In the genomic region with DNA sequence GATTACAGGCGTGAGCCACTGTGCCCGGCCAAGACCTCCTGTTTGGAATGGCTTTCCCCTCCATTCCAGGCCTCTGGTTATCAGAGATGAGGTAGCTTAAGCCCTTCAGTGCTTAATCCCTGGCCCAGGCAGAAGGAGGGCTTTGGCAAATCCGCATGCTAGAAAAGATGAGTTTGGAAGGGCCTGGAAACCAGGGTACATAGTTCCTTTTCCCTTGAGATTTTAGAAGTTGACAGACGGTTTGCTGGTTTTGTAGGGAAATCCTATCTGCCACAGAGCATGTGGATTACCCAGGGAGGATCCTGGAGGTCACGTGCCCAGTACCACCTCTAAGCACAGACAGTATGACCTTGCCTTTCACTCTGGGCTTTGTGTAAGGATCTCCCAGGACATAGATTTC, we compare ENCODE assay signal across 21 cellular contexts.
DNase-seq lines count a peak whose midpoint lies in the region; ATAC-seq, FAIRE-seq and TF ChIP-seq lines count a peak whose summit lies in the region.
"Had no signal": no experiment of that assay in that cellular context is flagged by ENCODE, and none has a peak within 500 bp of the region (broad histone marks: within the 10 kb centered on the region; RNA-seq: fewer than 3 reads in every experiment).

No MANE protein-coding gene starts in this region.

- WGBS in HepG2 (ENCODE audit: low lambda C conversion rate) = 16% methylated on average over 5 of the region's 5 CpGs
- 66% methylated on average over 3 of the region's 5 CpGs for WGBS in right lobe of liver (ENCODE audit: insufficient coverage, low coverage, low lambda C conversion rate, missing lambda C conversion rate)
- 82 to 89% methylated on average over 3 to 5 of the region's 5 CpGs for WGBS in transverse colon (ENCODE audit: low coverage in 1 of 2), 2 donors

- TF ChIP-seq POLR2A in HepG2 (IDR thresholded peaks at IDR 0.05; ENCODE audit: insufficient read depth in 1 of 2, low read depth in 2 of 2, low read length in 2 of 2) = no peak
- TF ChIP-seq POLR2A in right lobe of liver (IDR thresholded peaks at IDR 0.05) = no peak
- TF ChIP-seq POLR2A in transverse colon (IDR thresholded peaks at IDR 0.05) = no peak

- H3K36me3 ChIP-seq in HepG2 (replicated peaks in 1 of 2; ENCODE audit: control insufficient read depth in 1 of 2, insufficient read depth in 2 of 2, low read length in 2 of 2) = no peaks in the 10 kb centered on the region
- H3K36me3 ChIP-seq in right lobe of liver = no peaks in the 10 kb centered on the region
- no peaks in the 10 kb centered on the region for H3K36me3 ChIP-seq in transverse colon

- BruUV-seq in HepG2 (replicated peaks; lab: Mats Ljungman, UMichigan) = no TSS peak

- intact Hi-C loops in HepG2 (cut with micrococcal nuclease; ENCODE audit: unreplicated experiment) = no loop called here
- intact Hi-C loops in right lobe of liver (cut with DNase I) = no loop called here
- intact Hi-C loops in transverse colon (cut with DNase I; ENCODE audit: low total_unique reads) = no loop called here

- H4K20me1 ChIP-seq in HepG2 (ENCODE audit: insufficient read depth, low read length) = no peaks in the 10 kb centered on the region

- no peak for ATAC-seq in HepG2
- no peak for ATAC-seq in right lobe of liver
- no peak for ATAC-seq in T-helper 17 cell
- ATAC-seq: GM12878, HCT116, PC-3 had no signal

- no peaks in the 10 kb centered on the region for H3K79me2 ChIP-seq in HepG2 (ENCODE audit: insufficient read depth, low read length)

- H3K36me3 Mint-ChIP-seq in T-helper 17 cell (ENCODE audit: low read depth) = peaks cover 7% of the 10 kb centered on the region
- no peaks in the 10 kb centered on the region for H3K36me3 Mint-ChIP-seq in nephron progenitor cell (ENCODE audit: low read depth)

- H3K4me1 Mint-ChIP-seq in T-helper 17 cell = peaks cover 11% of the 10 kb centered on the region
- H3K4me1 Mint-ChIP-seq in nephron progenitor cell = no peaks in the 10 kb centered on the region

- H3K27ac Mint-ChIP-seq in T-helper 17 cell = peak overlapping the region; percentile 49
- H3K27ac Mint-ChIP-seq in nephron progenitor cell = peak overlapping the region; percentile 15
- H3K27ac Mint-ChIP-seq: CD4-positive, alpha-beta T cell had no signal

- H2AFZ ChIP-seq in HepG2 (ENCODE audit: low read length) = no peak overlapping the region

- H3K27me3 ChIP-seq in HepG2 (ENCODE audit: control insufficient read depth in 1 of 2, insufficient read depth in 2 of 2, low read length in 2 of 2) (peaks cover 2 to 3% of the 10 kb centered on the region in 2 experiments; a peak in 2 of 5 replicates), right lobe of liver (no peaks in the 10 kb centered on the region), transverse colon (no peaks in the 10 kb centered on the region)

- CTCF ChIA-PET in HepG2 (lab: Yijun Ruan, JAX; ENCODE audit: low intra/inter-chr PET ratio, low total read pairs) = no interaction called here

- DNase-seq in HepG2 (ENCODE audit: low spot score) (no peak), right lobe of liver (no peak), T-helper 17 cell (no peak), nephron progenitor cell (no peak), transverse colon (no peak), anterior cingulate cortex (lab: John Stamatoyannopoulos, UW) (no peak), Kasumi-1 (lab: John Stamatoyannopoulos, UW) (no peak)
- DNase-seq: CD4-positive, alpha-beta T cell; GDM1; GOT3; NCI-H1092; NCI-H1436 treated with DMSO at 0.1 percent for 48 hours; NCI-H187 treated with DMSO at 0.1 percent for 48 hours; NCI-H524; NCI-H748 treated with DMSO at 0.1 percent for 48 hours; NK-92 treated with Interleukin-12 subunit alpha and Interleukin-12 subunit beta, amount 100 ng/mL, for 24 hours; PC-3; SK-N-SH had no signal

- no peaks in the 10 kb centered on the region for H3K27me3 Mint-ChIP-seq in T-helper 17 cell
- H3K27me3 Mint-ChIP-seq in nephron progenitor cell (ENCODE audit: low read depth, poor library complexity) = peaks cover 4% of the 10 kb centered on the region
- H3K27me3 Mint-ChIP-seq: CD4-positive, alpha-beta T cell had no signal

- H3K9me3 Mint-ChIP-seq in nephron progenitor cell = no peaks in the 10 kb centered on the region
- H3K9me3 Mint-ChIP-seq: CD4-positive, alpha-beta T cell had no signal

- no peak overlapping the region for H3K4me3 ChIP-seq in HepG2 (replicated peaks in 1 of 3; ENCODE audit: insufficient read depth in 1 of 3, low read depth in 2 of 3, low read length in 3 of 3)
- H3K4me3 ChIP-seq in right lobe of liver = no peak overlapping the region
- H3K4me3 ChIP-seq in transverse colon = no peak overlapping the region
- H3K4me3 ChIP-seq: GM12878 had no signal

- H3K27ac ChIP-seq in HepG2 (ENCODE audit: extremely low read length, insufficient read depth, low read length) (no peak overlapping the region), right lobe of liver (no peak overlapping the region), transverse colon (no peak overlapping the region)
- H3K27ac ChIP-seq: HL-60 had no signal

- H3K4me1 ChIP-seq in HepG2 (ENCODE audit: insufficient read depth, low read length) (no peaks in the 10 kb centered on the region), right lobe of liver (no peaks in the 10 kb centered on the region), transverse colon (no peaks in the 10 kb centered on the region)

- H3K4me3 Mint-ChIP-seq in T-helper 17 cell (no peak overlapping the region), nephron progenitor cell (no peak overlapping the region)
- H3K4me3 Mint-ChIP-seq: CD4-positive, alpha-beta T cell had no signal

- POLR2A ChIA-PET in HepG2 (lab: Yijun Ruan, JAX) = no interaction called here

- FAIRE-seq in HepG2 (lab: Jason Lieb, UNC) = no peak
- FAIRE-seq: GM12878 had no signal

- H3K9me3 ChIP-seq in HepG2 (ENCODE audit: low read length) = no peaks in the 10 kb centered on the region
- no peaks in the 10 kb centered on the region for H3K9me3 ChIP-seq in right lobe of liver
- H3K9me3 ChIP-seq in T-helper 17 cell (ENCODE audit: control insufficient read depth, low read length, poor library complexity, severe bottlenecking) = no peaks in the 10 kb centered on the region
- no peaks in the 10 kb centered on the region for H3K9me3 ChIP-seq in transverse colon
- H3K9me3 ChIP-seq: SK-N-SH had no signal

- H3K4me2 ChIP-seq in HepG2 (ENCODE audit: low read depth, low read length) = no peak overlapping the region
- H3K4me2 ChIP-seq: SK-N-SH had no signal

- TF ChIP-seq EP300 in HepG2 (IDR thresholded peaks at IDR 0.05; ENCODE audit: low read depth in 2 of 2, low read length in 2 of 2) (no peak), HepG2 (CRISPR knock-in tag; IDR thresholded peaks at IDR 0.05; ENCODE audit: borderline replicate concordance) (no peak), transverse colon (IDR thresholded peaks at IDR 0.05; ENCODE audit: low read depth) (no peak)

- TF ChIP-seq CTCF in HepG2 (CRISPR knock-in tag; IDR thresholded peaks at IDR 0.05) (no peak), right lobe of liver (IDR thresholded peaks at IDR 0.05) (no peak), nephron progenitor cell (IDR thresholded peaks at IDR 0.05) (no peak), transverse colon (IDR thresholded peaks at IDR 0.05) (no peak)

- TF ChIP-seq RAD21 in HepG2 (CRISPR knock-in tag; IDR thresholded peaks at IDR 0.05) = no peak

- in situ Hi-C loops in HepG2 (cut with HindIII; ENCODE audit: extremely low pct_ligation_motif_present, low pct_unique_long_range_greater_than_20kb) = no loop called here
- in situ Hi-C loops in transverse colon (cut with MboI; ENCODE audit: low pct_ligation_motif_present in 1 of 4, low pct_unique_long_range_greater_than_20kb in 1 of 4, low sequenced_read_pairs in 3 of 4) = no loop called here

- no peak overlapping the region for H3K9ac ChIP-seq in HepG2 (ENCODE audit: insufficient read depth, low read depth, low read length)
- H3K9ac ChIP-seq: SK-N-SH had no signal

TF ChIP-seq in HepG2, 621 proteins besides CTCF, POLR2A, EP300 and RAD21:
- TF ChIP-seq MNT (IDR thresholded peaks at IDR 0.05) (peak; percentile 76; the same call in 1 of the 2 replicates), ZNF589 (CRISPR knock-in tag; conservative IDR thresholded peaks at IDR 0.05) (no peak), HHEX (CRISPR knock-in tag; IDR thresholded peaks at IDR 0.05) (no peak), ZNF512B (CRISPR knock-in tag; IDR thresholded peaks at IDR 0.05; ENCODE audit: borderline replicate concordance) (no peak)
